Comparison of ENCODE assay signal across 8 cellular contexts in genomic region chr16:714558-715447, GRCh38. TPM values are rescaled to one million over a fixed set of nuclear protein-coding genes. Genes with fewer than 3 reads are reported as not detected.
DNase-seq lines count a peak whose midpoint lies in the region; ATAC-seq and TF ChIP-seq lines count a peak whose summit lies in the region.

TSS of gene METRN (plus strand) at chr16:715118. CDS start at chr16:715290, 172 bp downstream.

- H3K4me2 ChIP-seq in GM23338: peak within 1 kb of the TSS; percentile 81

- H3K4me3 ChIP-seq in GM23338 (peak within 1 kb of the TSS; percentile 59), ascending aorta (peak within 1 kb of the TSS; percentile 76 to 93), right cardiac atrium (ENCODE audit: low read length) (peak within 1 kb of the TSS; percentile 91), urinary bladder (ENCODE audit: low read depth, low read length) (peak within 1 kb of the TSS; percentile 70)

- peaks cover 4% of the 10 kb centered on the region; the same call in 1 of the 3 replicates for H3K9me3 Mint-ChIP-seq in GM23338

- H3K9me2 ChIP-seq in GM23338 (ENCODE audit: insufficient read depth): no peaks in the 10 kb centered on the region

- ATAC-seq in GM23338 (peak; percentile 44), right cardiac atrium (peak; percentile 88 to 90)

- peak within 1 kb of the TSS; percentile 64 for H3K4me3 Mint-ChIP-seq in GM23338

- WGBS in right cardiac atrium: 4% methylated on average over 103 of the region's 104 CpGs
- WGBS in urinary bladder: 5% methylated on average over 104 of the region's 104 CpGs

- no peaks in the 10 kb centered on the region for H4K20me1 ChIP-seq in GM23338 (replicated peaks; ENCODE audit: insufficient read depth)

- peaks cover 53% of the 10 kb centered on the region for H3K27me3 ChIP-seq in GM23338 (ENCODE audit: insufficient read depth)
- H3K27me3 ChIP-seq in ascending aorta: peaks cover 6% of the 10 kb centered on the region
- H3K27me3 ChIP-seq in right cardiac atrium (ENCODE audit: control insufficient read depth, insufficient read depth): no peaks in the 10 kb centered on the region

- H3K4me1 Mint-ChIP-seq in GM23338: peaks cover 8% of the 10 kb centered on the region; the same call in 2 of the 3 replicates

- intact Hi-C loops in ascending aorta (cut with DNase I): loop anchor here (2.0 to 10.0 kb wide), 3 partner anchors 26 to 380 kb away; partner anchors contain the start of genes C1QTNF8, CHTF18, CIAO3 and RPUSD1
- intact Hi-C loops in right cardiac atrium (cut with DNase I): loop anchor here in 3 of 4 donors (5.0 to 10.0 kb wide), 3 partner anchors 70 to 340 kb away; partner anchors contain the start of genes CHTF18 (in 3 of the 3) and RPUSD1 (in 3 of the 3)

- H3K27me3 Mint-ChIP-seq in GM23338 (ENCODE audit: insufficient read depth, low read depth, poor library complexity): peaks cover 37% of the 10 kb centered on the region

- no peaks in the 10 kb centered on the region for H3K79me2 ChIP-seq in GM23338 (replicated peaks; ENCODE audit: insufficient read depth)

- H3K27ac ChIP-seq in GM23338 (ENCODE audit: low read depth) (no peak within 1 kb of the TSS), ascending aorta (no peak within 1 kb of the TSS), right cardiac atrium (ENCODE audit: low read length) (no peak within 1 kb of the TSS), urinary bladder (ENCODE audit: low read depth) (no peak within 1 kb of the TSS)

- TF ChIP-seq CTCF in GM23338 (conservative IDR thresholded peaks at IDR 0.05; ENCODE audit: low read depth in 2 of 2) (no peak), ascending aorta (IDR thresholded peaks at IDR 0.05) (no peak)

- peak within 1 kb of the TSS; percentile 76 for H2AFZ ChIP-seq in GM23338

- H3K36me3 Mint-ChIP-seq in GM23338 (ENCODE audit: low read depth): no peaks in the 10 kb centered on the region

- no peak within 1 kb of the TSS for H3K27ac Mint-ChIP-seq in GM23338

- H3K36me3 ChIP-seq in GM23338 (ENCODE audit: insufficient read depth) (no peaks in the 10 kb centered on the region), ascending aorta (no peaks in the 10 kb centered on the region), urinary bladder (ENCODE audit: insufficient read depth) (no peaks in the 10 kb centered on the region)

- H3K4me1 ChIP-seq in GM23338 (ENCODE audit: insufficient read depth) (peaks cover 6% of the 10 kb centered on the region; the same call in 1 of the 2 replicates), ascending aorta (peaks cover 11 to 20% of the 10 kb centered on the region in 2 donors), right cardiac atrium (ENCODE audit: control insufficient read depth, insufficient read depth, low read length) (peaks cover under 1% of the 10 kb centered on the region), urinary bladder (ENCODE audit: insufficient read depth) (peaks cover 5% of the 10 kb centered on the region)

- H3K9me3 ChIP-seq in ascending aorta (no peaks in the 10 kb centered on the region), right cardiac atrium (ENCODE audit: control insufficient read depth, low read length) (no peaks in the 10 kb centered on the region)

- peak; percentile 65 for DNase-seq in DMS153 (lab: John Stamatoyannopoulos, UW)
- peak; percentile 95 for DNase-seq in GM23338 (ENCODE audit: low spot score)
- DNase-seq in NAMALWA (ENCODE audit: low spot score): peak; percentile 79
- DNase-seq in T1000 (lab: John Stamatoyannopoulos, UW): peak; percentile 88
- DNase-seq in ascending aorta (ENCODE audit: low spot score in 2 of 2): peak; percentile 39 to 95
- DNase-seq in right cardiac atrium: peak; percentile 93 to 99 (median 97)
- DNase-seq in putamen (ENCODE audit: low spot score): peak; percentile 89

- no peaks in the 10 kb centered on the region for H3F3A ChIP-seq in GM23338 (replicated peaks; ENCODE audit: low read depth)

TF ChIP-seq in GM23338, 12 proteins besides CTCF, POLR2A, EP300 and RAD21:
- TF ChIP-seq STAT1 (IDR thresholded peaks at IDR 0.05; ENCODE audit: unreplicated experiment): no peak
- TF ChIP-seq POLR2AphosphoS5 (IDR thresholded peaks at IDR 0.05; ENCODE audit: low read depth): peak; percentile 28

RNA-seq across cellular contexts. Expression of gene METRN, which starts in this region (rescaled TPM):
- total RNA-seq in GM23338 (2014; rRNA removed; shearing (Covaris generic)): 33.0 and 36.9 TPM in 2 replicates
- polyA plus RNA-seq in GM23338 (2016; fragmentation: Nextera tagmentation; extraction: Ambion mirVana): 18.7 and 28.9 TPM in 2 replicates
- total RNA-seq in ascending aorta: 118 TPM
- total RNA-seq in right cardiac atrium: 10 to 100 TPM; 65.2 to 75.0 (median 69.4) TPM
- polyA plus RNA-seq in right cardiac atrium: 68.2 TPM
- total RNA-seq in urinary bladder: 14.5 TPM
- 42.9 TPM for polyA plus RNA-seq in urinary bladder
